ENCODE assay signal across 26 cellular contexts in the genomic region with DNA sequence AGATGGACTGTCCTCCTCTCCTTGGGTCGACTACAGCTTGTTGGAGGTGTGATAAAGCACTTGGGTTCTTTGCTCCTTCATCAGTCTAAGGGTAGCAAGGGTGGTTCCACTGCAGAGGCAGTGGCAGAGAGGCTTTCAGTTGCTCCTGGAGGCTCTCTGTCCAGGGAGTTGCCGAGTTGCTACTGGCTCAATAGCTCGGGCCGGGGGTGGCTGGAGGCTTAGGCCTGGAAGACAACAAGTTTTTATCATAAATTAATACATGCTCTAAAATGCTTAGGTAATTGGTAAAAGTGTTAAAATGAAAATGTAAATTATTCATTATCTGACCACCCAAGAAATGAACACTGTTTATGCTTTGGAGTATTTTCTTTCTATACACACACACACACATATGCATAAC.
"Had no signal": no experiment of that assay in that cellular context is flagged by ENCODE, and none has a peak within 500 bp of the region (broad histone marks: within the 10 kb centered on the region; RNA-seq: fewer than 3 reads in every experiment).

No MANE protein-coding gene starts in this region.

- H3K27me3 ChIP-seq: right lobe of liver, sigmoid colon, suprapubic skin, testis, tibial artery, transverse colon, upper lobe of right lung, uterus had no signal

- H3K9me3 ChIP-seq: ovary, testis, upper lobe of right lung had no signal

- H3K4me3 ChIP-seq: ovary, psoas muscle, right lobe of liver, sigmoid colon, suprapubic skin, testis, tibial artery, transverse colon, upper lobe of right lung, uterus had no signal

- H3K79me2 ChIP-seq: parathyroid adenoma had no signal

- H3K27ac ChIP-seq: ovary, parathyroid adenoma, psoas muscle, right lobe of liver, sigmoid colon, suprapubic skin, testis, tibial artery, transverse colon, upper lobe of right lung, uterus had no signal

- DNase-seq: naive B cell; naive thymus-derived CD8-positive, alpha-beta T cell; nephron progenitor cell; occipital lobe; ovary; posterior cingulate gyrus; psoas muscle; right cardiac atrium; right lobe of liver; sigmoid colon; small intestine; stimulated activated CD4-positive, alpha-beta T cell treated with anti-CD3 and anti-CD28 coated beads, Interleukin-1b, Interleukin-23, amount 100 ng/mL, for 48 hours; stimulated activated CD4-positive, alpha-beta T cell treated with anti-CD3 and anti-CD28 coated beads, Interleukin-4, amount 100 ng/mL, for 1 hour; stimulated activated CD4-positive, alpha-beta T cell treated with anti-CD3 and anti-CD28 coated beads, Interleukin-4, amount 100 ng/mL, for 4 hours; stimulated activated CD8-positive, alpha-beta memory T cell treated with anti-CD3 and anti-CD28 coated beads, Interleukin-4, amount 100 ng/mL, for 48 hours; stimulated activated naive CD4-positive, alpha-beta T cell; stimulated activated naive CD8-positive, alpha-beta T cell treated with anti-CD3 and anti-CD28 coated beads, Interleukin-15, amount 100 ng/mL, for 72 hours; stimulated activated naive CD8-positive, alpha-beta T cell treated with anti-CD3 and anti-CD28 coated beads, Interleukin-15, Interleukin-2, amounts not matched to agents 100 U/mL and 50 U/mL, for 24 hours; substantia nigra; testis; tibial artery; transverse colon; upper lobe of right lung; uterus had no signal

- H3K4me1 ChIP-seq: parathyroid adenoma, psoas muscle, right lobe of liver, suprapubic skin, testis, tibial artery, upper lobe of right lung, uterus had no signal

- H3K9ac ChIP-seq: parathyroid adenoma had no signal

- H3K36me3 ChIP-seq: ovary, right lobe of liver, sigmoid colon, suprapubic skin, tibial artery, transverse colon, upper lobe of right lung, uterus had no signal

- H2AFZ ChIP-seq: parathyroid adenoma had no signal
